In the genomic region with DNA sequence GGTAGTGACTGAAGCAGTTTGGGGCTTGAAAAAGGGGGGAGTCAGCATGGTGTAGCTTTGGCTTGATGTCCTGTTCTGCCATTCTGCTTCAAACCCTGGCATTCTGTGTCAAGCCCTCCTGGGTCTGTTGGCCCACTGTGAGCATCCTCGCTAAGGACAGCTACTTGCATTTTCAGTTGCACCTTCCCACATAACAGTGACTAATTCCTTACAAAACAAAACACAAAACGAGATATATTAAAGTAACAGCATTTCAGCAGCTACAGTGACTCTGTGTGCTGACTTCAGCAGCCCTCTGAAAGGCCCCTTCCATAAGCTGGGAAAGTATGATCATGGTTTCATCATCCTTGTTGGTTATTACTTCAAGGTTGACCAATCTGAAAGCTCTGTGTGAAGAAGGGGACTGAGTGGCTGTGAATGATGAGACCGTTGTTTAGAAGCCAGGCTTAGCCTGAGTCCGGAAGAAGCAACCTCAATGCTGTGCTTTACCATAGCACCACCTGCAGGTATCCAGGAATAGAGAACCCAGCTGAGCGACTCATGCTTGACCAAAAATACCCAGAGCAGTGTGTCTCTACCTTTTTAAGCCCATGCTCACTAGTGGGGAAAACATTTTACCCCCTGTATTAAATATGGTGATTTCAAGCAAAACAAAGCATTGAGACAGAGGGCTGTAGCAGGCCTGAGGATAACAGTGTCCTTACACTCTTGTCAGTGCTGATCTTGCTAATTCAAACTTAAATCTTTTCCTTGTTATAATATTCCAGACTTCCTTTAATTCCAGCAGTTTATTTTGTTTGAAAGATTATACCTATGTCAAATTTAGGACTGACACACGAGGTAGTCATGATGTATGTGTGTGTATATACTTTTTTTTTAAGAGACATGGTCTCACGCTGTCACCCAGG, we compare ENCODE assay signal across 2 cellular contexts.
TF ChIP-seq lines count a peak whose summit lies in the region.

No MANE protein-coding gene starts in this region.

TF ChIP-seq in A549, 52 proteins besides CTCF, POLR2A, EP300 and RAD21:
- TF ChIP-seq SMC3 (IDR thresholded peaks at IDR 0.05) (peak; percentile 53), ZSCAN20 (CRISPR knock-in tag; IDR thresholded peaks at IDR 0.05) (no peak)

TF ChIP-seq in endothelial cell of umbilical vein, 7 proteins besides CTCF, POLR2A, EP300 and RAD21:
- no peak for TF ChIP-seq EZH2 (IDR thresholded peaks at IDR 0.05; ENCODE audit: borderline replicate concordance, low read depth, low read length, severe bottlenecking)
- peak; percentile 57 for TF ChIP-seq FOS (IDR thresholded peaks at IDR 0.05; ENCODE audit: borderline replicate concordance, insufficient read depth, low read length)
